ENCODE assay signal across 27 cellular contexts in genomic region chr2:73307720-73308119, GRCh38. TPM values are rescaled to one million over a fixed set of nuclear protein-coding genes. Genes with fewer than 3 reads are reported as not detected.
DNase-seq lines count a peak whose midpoint lies in the region; ATAC-seq and TF ChIP-seq lines count a peak whose summit lies in the region.
"Had no signal": no experiment of that assay in that cellular context is flagged by ENCODE, and none has a peak within 500 bp of the region (broad histone marks: within the 10 kb centered on the region; RNA-seq: fewer than 3 reads in every experiment).

No MANE protein-coding gene starts in this region.

- no peak overlapping the region for H3K9ac ChIP-seq in GM23248

- no peak for TF ChIP-seq CTCF in mucosa of descending colon (IDR thresholded peaks at IDR 0.05)

- H3K9me2 ChIP-seq in GM23248 (ENCODE audit: insufficient read depth) = no peaks in the 10 kb centered on the region

- H3K4me3 ChIP-seq in mucosa of descending colon (no peak overlapping the region), GM23248 (no peak overlapping the region)
- H3K4me3 ChIP-seq: heart left ventricle, SJSA1, suprapubic skin had no signal

- no peaks in the 10 kb centered on the region for H3K79me2 ChIP-seq in GM23248 (ENCODE audit: insufficient read depth)

- H3K36me3 ChIP-seq in mucosa of descending colon (ENCODE audit: low read depth) (no peaks in the 10 kb centered on the region), GM23248 (ENCODE audit: low read depth) (no peaks in the 10 kb centered on the region)
- H3K36me3 ChIP-seq: heart left ventricle, SJSA1, suprapubic skin had no signal

- H3K4me1 ChIP-seq in mucosa of descending colon (ENCODE audit: low read depth) = no peaks in the 10 kb centered on the region
- no peaks in the 10 kb centered on the region for H3K4me1 ChIP-seq in GM23248 (ENCODE audit: insufficient read depth)
- H3K4me1 ChIP-seq: heart left ventricle, SJSA1, suprapubic skin had no signal

- H3K27me3 ChIP-seq in GM23248 (replicated peaks; ENCODE audit: insufficient read depth) = peaks cover 33% of the 10 kb centered on the region

- in situ Hi-C loops in GM23248 (cut with MboI) = no loop called here

- intact Hi-C loops in mucosa of descending colon (cut with DNase I, micrococcal nuclease) = no loop called here

- WGBS in GM23248 (ENCODE audit: low coverage in 1 of 2, low lambda C conversion rate in 2 of 2, missing lambda C conversion rate in 2 of 2), 2 experiments = 12 to 16% methylated on average over 9 of the region's 9 CpGs

- H4K20me1 ChIP-seq in GM23248 (ENCODE audit: insufficient read depth) = no peaks in the 10 kb centered on the region

- H3K9me3 ChIP-seq in mucosa of descending colon = no peaks in the 10 kb centered on the region
- H3K9me3 ChIP-seq in GM23248 (ENCODE audit: low read depth) = no peaks in the 10 kb centered on the region
- H3K9me3 ChIP-seq: heart left ventricle, SJSA1, suprapubic skin had no signal

- no peak overlapping the region for H2AFZ ChIP-seq in GM23248

- H3K4me2 ChIP-seq in GM23248 (ENCODE audit: unreplicated experiment) = no peak overlapping the region

- peak; percentile 49 to 75 for DNase-seq in NCI-H2081 (lab: John Stamatoyannopoulos, UW)
- no peak for DNase-seq in NCI-H2081 treated with DMSO at 0.1 percent for 48 hours (lab: John Stamatoyannopoulos, UW)
- peak; percentile 0 to 95 (median 84) for DNase-seq in NCI-H1417 (lab: John Stamatoyannopoulos, UW)
- peak; percentile 68 for DNase-seq in NCI-H748 (lab: John Stamatoyannopoulos, UW; ENCODE audit: unreplicated experiment)
- peak; percentile 22 for DNase-seq in islet precursor cell
- no peak for DNase-seq in mucosa of descending colon
- DNase-seq in GM23248 = no peak
- DNase-seq: activated CD4-positive, alpha-beta memory T cell treated with anti-CD3 and anti-CD28 coated beads for 36 hours; activated CD4-positive, CD25-positive, alpha-beta regulatory T cell; activated gamma-delta T cell; activated naive CD8-positive, alpha-beta T cell treated with anti-CD3 and anti-CD28 coated beads, Interleukin-2, amount 50 U/mL, for 24 hours; AML-193; CD8-positive, alpha-beta T cell; H7; heart left ventricle; Karpas-422; naive thymus-derived CD4-positive, alpha-beta T cell; T-cell had no signal

- no peaks in the 10 kb centered on the region for H3F3A ChIP-seq in GM23248 (ENCODE audit: insufficient read depth)

- ATAC-seq in mucosa of descending colon = no peak
- ATAC-seq in HG03378 (IDR thresholded peaks at IDR 0.05; ENCODE audit: unreplicated experiment) = no peak
- ATAC-seq: activated naive CD8-positive, alpha-beta T cell treated with anti-CD3 and anti-CD28 coated beads, Interleukin-2, amount 50 U/mL, for 24 hours; CD8-positive, alpha-beta T cell; heart left ventricle; left lobe of liver; naive thymus-derived CD4-positive, alpha-beta T cell; T-cell had no signal

- no peak overlapping the region for H3K27ac ChIP-seq in GM23248
- H3K27ac ChIP-seq: epithelial cell of prostate, heart left ventricle, SJSA1, suprapubic skin had no signal

RNA-seq across cellular contexts. Expression of gene EGR4, which starts 14.4 kb away (rescaled TPM):
- total RNA-seq in mucosa of descending colon = not detected
- total RNA-seq in GM23248 (2014; rRNA removed; shearing (Covaris generic)) = not detected in 2 replicates
- polyA plus RNA-seq in GM23248 (2016; fragmentation: Nextera tagmentation; extraction: Ambion mirVana) = 0.08 TPM in 1 of 2 replicates, not detected in the other
- total RNA-seq: A172, H7, heart left ventricle, left lobe of liver, mesenteric fat pad, osteoblast, SJSA1, suprapubic skin, ureter had no signal
- polyA plus RNA-seq: heart left ventricle; naive thymus-derived CD4-positive, alpha-beta T cell had no signal

RNA-seq across cellular contexts. Expression of gene FBXO41, which starts 23.4 kb away (rescaled TPM):
- 1 to 10 TPM; 2.0 to 4.8 (median 2.9) TPM for total RNA-seq in mucosa of descending colon
- total RNA-seq in GM23248 (2014; rRNA removed; shearing (Covaris generic)) = 1.0 and 1.1 TPM in 2 replicates
- 0.38 and 0.44 TPM in 2 replicates for polyA plus RNA-seq in GM23248 (2016; fragmentation: Nextera tagmentation; extraction: Ambion mirVana)

Comparison
In these comparisons a context has a peak if more than half of its experiments do, and no peak if none do; other contexts are left out.
1. DNase-seq: peak in NCI-H2081 (2 of 2), NCI-H1417 (3 of 3), NCI-H748 (single experiment) and islet precursor cell (single experiment); none in NCI-H2081 treated with DMSO at 0.1 percent for 48 hours (single experiment), mucosa of descending colon (0 of 3) and GM23248 (single experiment).